Comparison of ENCODE assay signal across 8 cellular contexts in genomic region chr12:7017870-7018349, GRCh38.
A peak's percentile ranks its signal among the peaks of the same experiment; 100 is the strongest.
DNase-seq lines count a peak whose midpoint lies in the region; ATAC-seq and TF ChIP-seq lines count a peak whose summit lies in the region.

No MANE protein-coding gene starts in this region.

- peak overlapping the region; percentile 94 for H3K27ac ChIP-seq in layer of hippocampus (ENCODE audit: low read depth, low read length)

- H3K4me3 ChIP-seq in astrocyte of the cerebellum (ENCODE audit: low read depth, low read length), result peak overlapping the region; percentile 90

- in situ Hi-C loops in astrocyte of the cerebellum (cut with HindIII; ENCODE audit: low sequenced_read_pairs), result no loop called here

- TF ChIP-seq CTCF in astrocyte of the cerebellum (IDR thresholded peaks at IDR 0.05; ENCODE audit: low read depth, low read length, missing control alignments), result no peak

- DNase-seq in DMS79 treated with DMSO at 0.1 percent for 48 hours (lab: John Stamatoyannopoulos, UW), result peak; percentile 81
- no peak for DNase-seq in DMS79 (lab: John Stamatoyannopoulos, UW)
- DNase-seq in NCI-H146 (lab: John Stamatoyannopoulos, UW), result peak; percentile 93
- DNase-seq in astrocyte of the cerebellum (ENCODE audit: low read depth), result no peak
- DNase-seq in superior temporal gyrus (ENCODE audit: extremely low spot score), result peak; percentile 33

- ATAC-seq in GM21786 (IDR thresholded peaks at IDR 0.05; ENCODE audit: unreplicated experiment), result peak; percentile 10
- no peak for ATAC-seq in GM18873 (IDR thresholded peaks at IDR 0.05; ENCODE audit: low FRiP score, unreplicated experiment)

- H3K27me3 ChIP-seq in layer of hippocampus (ENCODE audit: control insufficient read depth, insufficient read depth, low read length), result no peaks in the 10 kb centered on the region

Comparison
In these comparisons a context has a peak if more than half of its experiments do, and no peak if none do; other contexts are left out.
1. DNase-seq: peak in DMS79 treated with DMSO at 0.1 percent for 48 hours (single experiment), NCI-H146 (single experiment) and superior temporal gyrus (single experiment); none in DMS79 (single experiment) and astrocyte of the cerebellum (single experiment).